In genomic region chrX:11687157-11687556, GRCh38 we compare ENCODE assay signal across 1 cellular context.
TF ChIP-seq lines count a peak whose summit lies in the region.

No MANE protein-coding gene starts in this region.

TF ChIP-seq in K562, 482 proteins besides CTCF, POLR2A, EP300 and RAD21 (continued from another document):
- no peak for TF ChIP-seq SRSF3 (IDR thresholded peaks at IDR 0.05; ENCODE audit: insufficient read depth, low read length)
- TF ChIP-seq, protein P1, sequence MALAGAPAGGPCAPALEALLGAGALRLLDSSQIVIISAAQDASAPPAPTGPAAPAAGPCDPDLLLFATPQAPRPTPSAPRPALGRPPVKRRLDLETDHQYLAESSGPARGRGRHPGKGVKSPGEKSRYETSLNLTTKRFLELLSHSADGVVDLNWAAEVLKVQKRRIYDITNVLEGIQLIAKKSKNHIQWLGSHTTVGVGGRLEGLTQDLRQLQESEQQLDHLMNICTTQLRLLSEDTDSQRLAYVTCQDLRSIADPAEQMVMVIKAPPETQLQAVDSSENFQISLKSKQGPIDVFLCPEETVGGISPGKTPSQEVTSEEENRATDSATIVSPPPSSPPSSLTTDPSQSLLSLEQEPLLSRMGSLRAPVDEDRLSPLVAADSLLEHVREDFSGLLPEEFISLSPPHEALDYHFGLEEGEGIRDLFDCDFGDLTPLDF (CRISPR knock-in tag; IDR thresholded peaks at IDR 0.05): no peak
- TF ChIP-seq, protein P2, sequence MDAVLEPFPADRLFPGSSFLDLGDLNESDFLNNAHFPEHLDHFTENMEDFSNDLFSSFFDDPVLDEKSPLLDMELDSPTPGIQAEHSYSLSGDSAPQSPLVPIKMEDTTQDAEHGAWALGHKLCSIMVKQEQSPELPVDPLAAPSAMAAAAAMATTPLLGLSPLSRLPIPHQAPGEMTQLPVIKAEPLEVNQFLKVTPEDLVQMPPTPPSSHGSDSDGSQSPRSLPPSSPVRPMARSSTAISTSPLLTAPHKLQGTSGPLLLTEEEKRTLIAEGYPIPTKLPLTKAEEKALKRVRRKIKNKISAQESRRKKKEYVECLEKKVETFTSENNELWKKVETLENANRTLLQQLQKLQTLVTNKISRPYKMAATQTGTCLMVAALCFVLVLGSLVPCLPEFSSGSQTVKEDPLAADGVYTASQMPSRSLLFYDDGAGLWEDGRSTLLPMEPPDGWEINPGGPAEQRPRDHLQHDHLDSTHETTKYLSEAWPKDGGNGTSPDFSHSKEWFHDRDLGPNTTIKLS (IDR thresholded peaks at IDR 0.05; ENCODE audit: borderline replicate concordance, low read depth): no peak
- no peak for TF ChIP-seq BRD9 (IDR thresholded peaks at IDR 0.05; ENCODE audit: low read depth, partially characterized antibody)
- no peak for TF ChIP-seq ZFPM2 (CRISPR knock-in tag; IDR thresholded peaks at IDR 0.05)
- no peak for TF ChIP-seq MAZ (CRISPR knock-in tag; conservative IDR thresholded peaks at IDR 0.05 in 1 of 2, IDR thresholded peaks at IDR 0.05 in 1 of 2)
- TF ChIP-seq SMC3 (conservative IDR thresholded peaks at IDR 0.05; ENCODE audit: insufficient read depth, low read depth, low read length): no peak
TF ChIP-seq in K562: peak in this region for 1.
